ENCODE assay signal across 14 cellular contexts in genomic region chr11:84390441-84391078, GRCh38.
DNase-seq lines count a peak whose midpoint lies in the region; ATAC-seq and TF ChIP-seq lines count a peak whose summit lies in the region.
"Had no signal": no experiment of that assay in that cellular context is flagged by ENCODE, and none has a peak within 500 bp of the region (broad histone marks: within the 10 kb centered on the region; RNA-seq: fewer than 3 reads in every experiment).

No MANE protein-coding gene starts in this region.

- H3K4ac ChIP-seq in mesendoderm (ENCODE audit: low read depth, low read length), result no peak overlapping the region

- no peak overlapping the region for H3K9ac ChIP-seq in mesendoderm (ENCODE audit: low read length)
- no peak overlapping the region for H3K9ac ChIP-seq in smooth muscle cell (ENCODE audit: low read depth)

- H3K36me3 ChIP-seq in body of pancreas (replicated peaks in 1 of 2; ENCODE audit: insufficient read depth in 1 of 2, low read depth in 2 of 2) (no peaks in the 10 kb centered on the region), mesendoderm (ENCODE audit: control insufficient read depth, insufficient read depth, low read length) (no peaks in the 10 kb centered on the region), smooth muscle cell (ENCODE audit: low read depth) (no peaks in the 10 kb centered on the region)
- H3K36me3 ChIP-seq: spleen had no signal

- intact Hi-C loops in body of pancreas (cut with DNase I), result no loop called here
- intact Hi-C loops in Right ventricle myocardium superior (cut with DNase I), result no loop called here

- no peak overlapping the region for H4K8ac ChIP-seq in mesendoderm (ENCODE audit: low read depth, low read length)

- no peak overlapping the region for H3K4me2 ChIP-seq in mesendoderm (ENCODE audit: low read length)
- no peak overlapping the region for H3K4me2 ChIP-seq in smooth muscle cell

- H3K79me2 ChIP-seq in mesendoderm (ENCODE audit: control insufficient read depth, insufficient read depth, low read length), result no peaks in the 10 kb centered on the region
- H3K79me2 ChIP-seq in smooth muscle cell (ENCODE audit: low read depth), result no peaks in the 10 kb centered on the region

- DNase-seq in NCI-H1105 treated with DMSO at 0.1 percent for 48 hours (lab: John Stamatoyannopoulos, UW) (peak; percentile 4), NCI-H1105 (lab: John Stamatoyannopoulos, UW) (no peak), NCI-H2227 treated with DMSO at 0.1 percent for 48 hours (lab: John Stamatoyannopoulos, UW) (peak; percentile 25), body of pancreas (no peak), mesendoderm (peak; percentile 88), Right ventricle myocardium superior (no peak), smooth muscle cell (lab: John Stamatoyannopoulos, UW; ENCODE audit: unreplicated experiment) (no peak)
- DNase-seq in stimulated activated CD4-positive, alpha-beta T cell treated with anti-CD3 and anti-CD28 coated beads, Interleukin-15, amount 100 ng/mL, for 24 hours, result no peak
- DNase-seq: glutamatergic neuron, OCI-M1, spleen, T-helper 9 cell had no signal

- H3F3A ChIP-seq in smooth muscle cell (ENCODE audit: low read depth), result no peaks in the 10 kb centered on the region

- no peak overlapping the region for H2AFZ ChIP-seq in smooth muscle cell (ENCODE audit: low read depth)

- H3K23ac ChIP-seq in mesendoderm (ENCODE audit: low read length), result no peak overlapping the region

- no peak overlapping the region for H2AK5ac ChIP-seq in mesendoderm (ENCODE audit: low read length)

- H3K4me1 ChIP-seq in body of pancreas (no peaks in the 10 kb centered on the region), mesendoderm (ENCODE audit: control insufficient read depth, low read depth, low read length) (no peaks in the 10 kb centered on the region), smooth muscle cell (ENCODE audit: low read depth) (no peaks in the 10 kb centered on the region)
- H3K4me1 ChIP-seq: spleen had no signal

- H4K5ac ChIP-seq in mesendoderm (ENCODE audit: low read length), result no peak overlapping the region

- H2BK120ac ChIP-seq in mesendoderm (ENCODE audit: low read depth, low read length), result peak overlapping the region; percentile 61

- H3K9me3 ChIP-seq in body of pancreas (no peaks in the 10 kb centered on the region), smooth muscle cell (replicated peaks; ENCODE audit: low read depth) (no peaks in the 10 kb centered on the region)
- H3K9me3 ChIP-seq: spleen had no signal

- H2BK5ac ChIP-seq in mesendoderm (ENCODE audit: low read length), result no peak overlapping the region

- H3K79me1 ChIP-seq in mesendoderm (ENCODE audit: low read length), result no peaks in the 10 kb centered on the region

- TF ChIP-seq POLR2A in body of pancreas (IDR thresholded peaks at IDR 0.05), result no peak

- H4K20me1 ChIP-seq in smooth muscle cell (ENCODE audit: low read depth), result no peaks in the 10 kb centered on the region

- ATAC-seq in body of pancreas, result peak; percentile 35
- ATAC-seq in Right ventricle myocardium superior (ENCODE audit: poor library complexity), result no peak
- ATAC-seq: activated naive CD4-positive, alpha-beta T cell treated with anti-CD3 and anti-CD28 coated beads, Interleukin-2, amount 50 U/mL, for 72 hours had no signal

- H2BK15ac ChIP-seq in mesendoderm (replicated peaks; ENCODE audit: low read depth), result no peak overlapping the region

- WGBS in body of pancreas, 2 donors, result 62 to 67% methylated on average over 6 of the region's 6 CpGs
- WGBS in mesendoderm (ENCODE audit: extremely low coverage, insufficient coverage, low lambda C conversion rate), result no CpG with 5 or more reads among the region's 6 CpGs
- 64% methylated on average over 6 of the region's 6 CpGs for WGBS in smooth muscle cell (ENCODE audit: low lambda C conversion rate)

- no peak overlapping the region for H3K4me3 ChIP-seq in body of pancreas
- H3K4me3 ChIP-seq in mesendoderm (ENCODE audit: low read length), result no peak overlapping the region
- no peak overlapping the region for H3K4me3 ChIP-seq in smooth muscle cell
- H3K4me3 ChIP-seq: spleen had no signal

- H3K18ac ChIP-seq in mesendoderm (ENCODE audit: low read length), result no peak overlapping the region

- no peak for TF ChIP-seq CTCF in body of pancreas (IDR thresholded peaks at IDR 0.05)
- TF ChIP-seq CTCF in smooth muscle cell (IDR thresholded peaks at IDR 0.05; ENCODE audit: borderline replicate concordance, insufficient read depth, poor library complexity, severe bottlenecking), result no peak

- H3K27ac ChIP-seq in body of pancreas (no peak overlapping the region), mesendoderm (ENCODE audit: low read depth, low read length) (no peak overlapping the region), smooth muscle cell (ENCODE audit: low read depth) (no peak overlapping the region)
- H3K27ac ChIP-seq: HL-60, spleen had no signal

- H3K27me3 ChIP-seq in body of pancreas, result no peaks in the 10 kb centered on the region
- no peaks in the 10 kb centered on the region for H3K27me3 ChIP-seq in mesendoderm (ENCODE audit: insufficient read depth, low read length, poor library complexity)
- no peaks in the 10 kb centered on the region for H3K27me3 ChIP-seq in smooth muscle cell (ENCODE audit: low read depth)
- H3K27me3 ChIP-seq: spleen had no signal

- H3K56ac ChIP-seq in mesendoderm (ENCODE audit: low read length), result no peak overlapping the region

Comparison
In these comparisons a context has a peak if more than half of its experiments do, and no peak if none do; other contexts are left out.
1. DNase-seq: peak in NCI-H1105 treated with DMSO at 0.1 percent for 48 hours (single experiment), NCI-H2227 treated with DMSO at 0.1 percent for 48 hours (single experiment) and mesendoderm (single experiment); none in NCI-H1105 (single experiment), body of pancreas (0 of 4), stimulated activated CD4-positive, alpha-beta T cell treated with anti-CD3 and anti-CD28 coated beads, Interleukin-15, amount 100 ng/mL, for 24 hours (single experiment), Right ventricle myocardium superior (single experiment) and smooth muscle cell (single experiment).